27 cellular contexts compared by ENCODE assay signal in the genomic region with DNA sequence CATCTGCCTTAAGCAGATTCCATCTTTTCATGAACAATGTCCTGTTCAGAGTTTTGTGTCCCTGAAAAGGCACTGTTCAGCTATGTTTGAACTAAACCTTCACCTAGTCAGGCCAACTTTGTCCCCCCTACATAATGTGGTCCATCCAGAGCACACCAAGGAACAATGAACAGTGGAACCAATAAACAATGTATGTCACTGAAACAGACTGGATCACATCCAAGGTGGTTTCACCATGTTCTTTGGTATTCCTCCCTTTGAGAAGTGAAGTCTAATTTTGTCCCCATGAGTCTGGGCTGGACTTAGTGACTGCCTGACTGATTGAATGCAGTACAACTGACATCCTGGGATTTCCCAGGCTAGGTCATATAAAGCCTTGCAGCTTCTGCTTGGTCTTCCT.
"Had no signal": no experiment of that assay in that cellular context is flagged by ENCODE, and none has a peak within 500 bp of the region (broad histone marks: within the 10 kb centered on the region; RNA-seq: fewer than 3 reads in every experiment).

No MANE protein-coding gene starts in this region.

- H3K4me1 ChIP-seq: left ventricle myocardium inferior, neural progenitor cell, prostate gland, testis, thyroid gland, transverse colon, upper lobe of left lung, vagina had no signal

- H3K9me3 ChIP-seq: left ventricle myocardium inferior, neutrophil, prostate gland, testis, thyroid gland, transverse colon, upper lobe of left lung, vagina had no signal

- H3K27me3 ChIP-seq: neural progenitor cell, neutrophil, testis, thyroid gland, transverse colon, upper lobe of left lung, vagina had no signal

- H3K4me3 ChIP-seq: left ventricle myocardium inferior, lung, neural progenitor cell, prostate gland, skin epidermis, testis, thyroid gland, transverse colon, upper lobe of left lung, vagina had no signal

- H3K36me3 ChIP-seq: left ventricle myocardium inferior, neural progenitor cell, neutrophil, prostate gland, thyroid gland, transverse colon, upper lobe of left lung, vagina had no signal

- H3K27ac ChIP-seq: left ventricle myocardium inferior, neural progenitor cell, neutrophil, prostate gland, skin epidermis, testis, thyroid gland, transverse colon, upper lobe of left lung, vagina had no signal

- DNase-seq: hypothalamus; immature natural killer cell; kidney; left ventricle myocardium inferior; mesendoderm; naive B cell; natural killer cell; nephron progenitor cell; posterior cingulate gyrus; retina; right cardiac atrium; stimulated activated CD4-positive, alpha-beta T cell treated with anti-CD3 and anti-CD28 coated beads, Interleukin-12 subunit alpha, Interleukin-12 subunit beta, amount 100 ng/mL, for 4 hours; stimulated activated CD4-positive, alpha-beta T cell treated with anti-CD3 and anti-CD28 coated beads, Interleukin-15, amount 100 ng/mL, for 24 hours; stimulated activated CD4-positive, alpha-beta T cell treated with anti-CD3 and anti-CD28 coated beads, Interleukin-2, amount 100 ng/mL, for 24 hours; stimulated activated CD4-positive, alpha-beta T cell treated with anti-CD3 and anti-CD28 coated beads, Interleukin-4, amount 100 ng/mL, for 1 hour; stimulated activated naive B cell treated with anti-CD40 and anti-IgM and Interleukin-4, amounts not matched to agents 10 μg/mL and 1 μg/mL and 100 μg/mL, for 72 hours; testis; thyroid gland; transverse colon; upper lobe of left lung had no signal

- ATAC-seq: natural killer cell; right cardiac atrium; sciatic nerve; stimulated activated naive B cell treated with anti-CD40 and anti-IgM and Interleukin-4, amounts not matched to agents 10 μg/mL and 1 μg/mL and 100 μg/mL, for 72 hours had no signal
